1 cellular context compared by ENCODE assay signal in genomic region chr2:33475381-33476099, GRCh38.
TF ChIP-seq lines count a peak whose summit lies in the region.

No MANE protein-coding gene starts in this region.

TF ChIP-seq in GM12878, 131 proteins besides CTCF, POLR2A, EP300 and RAD21 (continued from another document and continues in another):
- TF ChIP-seq GATAD2B (conservative IDR thresholded peaks at IDR 0.05; ENCODE audit: low read depth), result no peak
- TF ChIP-seq FOXM1 (IDR thresholded peaks at IDR 0.05; ENCODE audit: low read depth, low read length), result peak; percentile 50; the same call in 1 of the 2 replicates
- TF ChIP-seq, protein P1, sequence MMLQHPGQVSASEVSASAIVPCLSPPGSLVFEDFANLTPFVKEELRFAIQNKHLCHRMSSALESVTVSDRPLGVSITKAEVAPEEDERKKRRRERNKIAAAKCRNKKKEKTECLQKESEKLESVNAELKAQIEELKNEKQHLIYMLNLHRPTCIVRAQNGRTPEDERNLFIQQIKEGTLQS (IDR thresholded peaks at IDR 0.05; ENCODE audit: borderline replicate concordance, extremely low read depth, low read depth, low read length), result no peak
- TF ChIP-seq MAX (IDR thresholded peaks at IDR 0.05; ENCODE audit: low read depth, low read length), result peak; percentile 70
- TF ChIP-seq ZSCAN29 (IDR thresholded peaks at IDR 0.05), result no peak
- no peak for TF ChIP-seq ZZZ3 (IDR thresholded peaks at IDR 0.05; ENCODE audit: control insufficient read depth, insufficient read length, low read depth)
- TF ChIP-seq CHD4 (IDR thresholded peaks at IDR 0.05), result no peak
- TF ChIP-seq PBX3 (IDR thresholded peaks at IDR 0.05; ENCODE audit: insufficient replicate concordance, low read depth, low read length), result peak; percentile 7
- TF ChIP-seq SIN3A (IDR thresholded peaks at IDR 0.05; ENCODE audit: low read depth, low read length), result peak; percentile 90
- no peak for TF ChIP-seq EGR1 (IDR thresholded peaks at IDR 0.05; ENCODE audit: borderline replicate concordance in 1 of 2, low read depth in 2 of 2, low read length in 2 of 2)
- TF ChIP-seq, protein P2, sequence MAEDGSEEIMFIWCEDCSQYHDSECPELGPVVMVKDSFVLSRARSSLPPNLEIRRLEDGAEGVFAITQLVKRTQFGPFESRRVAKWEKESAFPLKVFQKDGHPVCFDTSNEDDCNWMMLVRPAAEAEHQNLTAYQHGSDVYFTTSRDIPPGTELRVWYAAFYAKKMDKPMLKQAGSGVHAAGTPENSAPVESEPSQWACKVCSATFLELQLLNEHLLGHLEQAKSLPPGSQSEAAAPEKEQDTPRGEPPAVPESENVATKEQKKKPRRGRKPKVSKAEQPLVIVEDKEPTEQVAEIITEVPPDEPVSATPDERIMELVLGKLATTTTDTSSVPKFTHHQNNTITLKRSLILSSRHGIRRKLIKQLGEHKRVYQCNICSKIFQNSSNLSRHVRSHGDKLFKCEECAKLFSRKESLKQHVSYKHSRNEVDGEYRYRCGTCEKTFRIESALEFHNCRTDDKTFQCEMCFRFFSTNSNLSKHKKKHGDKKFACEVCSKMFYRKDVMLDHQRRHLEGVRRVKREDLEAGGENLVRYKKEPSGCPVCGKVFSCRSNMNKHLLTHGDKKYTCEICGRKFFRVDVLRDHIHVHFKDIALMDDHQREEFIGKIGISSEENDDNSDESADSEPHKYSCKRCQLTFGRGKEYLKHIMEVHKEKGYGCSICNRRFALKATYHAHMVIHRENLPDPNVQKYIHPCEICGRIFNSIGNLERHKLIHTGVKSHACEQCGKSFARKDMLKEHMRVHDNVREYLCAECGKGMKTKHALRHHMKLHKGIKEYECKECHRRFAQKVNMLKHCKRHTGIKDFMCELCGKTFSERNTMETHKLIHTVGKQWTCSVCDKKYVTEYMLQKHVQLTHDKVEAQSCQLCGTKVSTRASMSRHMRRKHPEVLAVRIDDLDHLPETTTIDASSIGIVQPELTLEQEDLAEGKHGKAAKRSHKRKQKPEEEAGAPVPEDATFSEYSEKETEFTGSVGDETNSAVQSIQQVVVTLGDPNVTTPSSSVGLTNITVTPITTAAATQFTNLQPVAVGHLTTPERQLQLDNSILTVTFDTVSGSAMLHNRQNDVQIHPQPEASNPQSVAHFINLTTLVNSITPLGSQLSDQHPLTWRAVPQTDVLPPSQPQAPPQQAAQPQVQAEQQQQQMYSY (CRISPR knock-in tag; IDR thresholded peaks at IDR 0.05), result no peak
- no peak for TF ChIP-seq HDAC2 (IDR thresholded peaks at IDR 0.05)
- TF ChIP-seq HCFC1 (IDR thresholded peaks at IDR 0.05; ENCODE audit: low read length), result no peak
- peak; percentile 62 for TF ChIP-seq MEF2B (IDR thresholded peaks at IDR 0.05; ENCODE audit: partially characterized antibody, poor library complexity, severe bottlenecking)
- no peak for TF ChIP-seq FOXK2 (IDR thresholded peaks at IDR 0.05)
- TF ChIP-seq NFXL1 (IDR thresholded peaks at IDR 0.05; ENCODE audit: borderline replicate concordance), result no peak
- no peak for TF ChIP-seq PML (IDR thresholded peaks at IDR 0.05; ENCODE audit: low read length)
- no peak for TF ChIP-seq IKZF2 (IDR thresholded peaks at IDR 0.05)
- no peak for TF ChIP-seq PAX8 (IDR thresholded peaks at IDR 0.05)
- 0 out of 2 replicates have a peak, but pooled peaks have one; percentile 34 for TF ChIP-seq TBL1XR1 (IDR thresholded peaks at IDR 0.05; ENCODE audit: low read depth, low read length)
- TF ChIP-seq, protein P3, sequence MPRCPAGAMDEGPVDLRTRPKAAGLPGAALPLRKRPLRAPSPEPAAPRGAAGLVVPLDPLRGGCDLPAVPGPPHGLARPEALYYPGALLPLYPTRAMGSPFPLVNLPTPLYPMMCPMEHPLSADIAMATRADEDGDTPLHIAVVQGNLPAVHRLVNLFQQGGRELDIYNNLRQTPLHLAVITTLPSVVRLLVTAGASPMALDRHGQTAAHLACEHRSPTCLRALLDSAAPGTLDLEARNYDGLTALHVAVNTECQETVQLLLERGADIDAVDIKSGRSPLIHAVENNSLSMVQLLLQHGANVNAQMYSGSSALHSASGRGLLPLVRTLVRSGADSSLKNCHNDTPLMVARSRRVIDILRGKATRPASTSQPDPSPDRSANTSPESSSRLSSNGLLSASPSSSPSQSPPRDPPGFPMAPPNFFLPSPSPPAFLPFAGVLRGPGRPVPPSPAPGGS (IDR thresholded peaks at IDR 0.05; ENCODE audit: borderline replicate concordance, insufficient read depth, low read depth, low read length, poor library complexity, severe bottlenecking), result peak; percentile 6
- no peak for TF ChIP-seq JUND (IDR thresholded peaks at IDR 0.05; ENCODE audit: low read depth, low read length)
- peak; percentile 41 for TF ChIP-seq ATF2 (IDR thresholded peaks at IDR 0.05; ENCODE audit: low read length)
- peak; percentile 36; the same call in 1 of the 2 replicates for TF ChIP-seq POLR2AphosphoS2 (IDR thresholded peaks at IDR 0.05; ENCODE audit: low read depth, low read length)
- TF ChIP-seq SMAD1 (IDR thresholded peaks at IDR 0.05; ENCODE audit: low read depth, partially characterized antibody), result no peak
- TF ChIP-seq, protein P4, sequence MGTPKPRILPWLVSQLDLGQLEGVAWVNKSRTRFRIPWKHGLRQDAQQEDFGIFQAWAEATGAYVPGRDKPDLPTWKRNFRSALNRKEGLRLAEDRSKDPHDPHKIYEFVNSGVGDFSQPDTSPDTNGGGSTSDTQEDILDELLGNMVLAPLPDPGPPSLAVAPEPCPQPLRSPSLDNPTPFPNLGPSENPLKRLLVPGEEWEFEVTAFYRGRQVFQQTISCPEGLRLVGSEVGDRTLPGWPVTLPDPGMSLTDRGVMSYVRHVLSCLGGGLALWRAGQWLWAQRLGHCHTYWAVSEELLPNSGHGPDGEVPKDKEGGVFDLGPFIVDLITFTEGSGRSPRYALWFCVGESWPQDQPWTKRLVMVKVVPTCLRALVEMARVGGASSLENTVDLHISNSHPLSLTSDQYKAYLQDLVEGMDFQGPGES (IDR thresholded peaks at IDR 0.05), result no peak
- TF ChIP-seq ZNF207 (IDR thresholded peaks at IDR 0.05; ENCODE audit: borderline replicate concordance), result no peak
- peak; percentile 45 for TF ChIP-seq JUNB (IDR thresholded peaks at IDR 0.05)
- TF ChIP-seq IRF4 (IDR thresholded peaks at IDR 0.05; ENCODE audit: low read depth, low read length), result peak; percentile 37; the same call in 1 of the 2 replicates
- TF ChIP-seq ZNF384 (IDR thresholded peaks at IDR 0.05; ENCODE audit: borderline replicate concordance, low read depth, low read length), result no peak
- peak; percentile 29; the same call in 1 of the 2 replicates for TF ChIP-seq BMI1 (IDR thresholded peaks at IDR 0.05; ENCODE audit: borderline replicate concordance)
- peak; percentile 92 for TF ChIP-seq CBX5 (IDR thresholded peaks at IDR 0.05; ENCODE audit: low read depth)
- TF ChIP-seq SRF (IDR thresholded peaks at IDR 0.05; ENCODE audit: low read depth in 2 of 2, low read length in 2 of 2), result no peak
- TF ChIP-seq MYC (IDR thresholded peaks at IDR 0.05; ENCODE audit: insufficient read depth, insufficient read length, insufficient replicate concordance, low read length, severe bottlenecking), result no peak
- peak; percentile 59; the same call in 1 of the 2 replicates for TF ChIP-seq SMAD5 (IDR thresholded peaks at IDR 0.05; ENCODE audit: low read depth)
- TF ChIP-seq ESRRA (IDR thresholded peaks at IDR 0.05; ENCODE audit: low read length), result 0 out of 2 replicates have a peak, but pooled peaks have one; percentile 40
- TF ChIP-seq NR2F1 (conservative IDR thresholded peaks at IDR 0.05), result no peak
- TF ChIP-seq, protein P5, sequence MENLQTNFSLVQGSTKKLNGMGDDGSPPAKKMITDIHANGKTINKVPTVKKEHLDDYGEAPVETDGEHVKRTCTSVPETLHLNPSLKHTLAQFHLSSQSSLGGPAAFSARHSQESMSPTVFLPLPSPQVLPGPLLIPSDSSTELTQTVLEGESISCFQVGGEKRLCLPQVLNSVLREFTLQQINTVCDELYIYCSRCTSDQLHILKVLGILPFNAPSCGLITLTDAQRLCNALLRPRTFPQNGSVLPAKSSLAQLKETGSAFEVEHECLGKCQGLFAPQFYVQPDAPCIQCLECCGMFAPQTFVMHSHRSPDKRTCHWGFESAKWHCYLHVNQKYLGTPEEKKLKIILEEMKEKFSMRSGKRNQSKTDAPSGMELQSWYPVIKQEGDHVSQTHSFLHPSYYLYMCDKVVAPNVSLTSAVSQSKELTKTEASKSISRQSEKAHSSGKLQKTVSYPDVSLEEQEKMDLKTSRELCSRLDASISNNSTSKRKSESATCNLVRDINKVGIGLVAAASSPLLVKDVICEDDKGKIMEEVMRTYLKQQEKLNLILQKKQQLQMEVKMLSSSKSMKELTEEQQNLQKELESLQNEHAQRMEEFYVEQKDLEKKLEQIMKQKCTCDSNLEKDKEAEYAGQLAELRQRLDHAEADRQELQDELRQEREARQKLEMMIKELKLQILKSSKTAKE (IDR thresholded peaks at IDR 0.05; ENCODE audit: low read depth, poor library complexity, severe bottlenecking), result peak; percentile 37
- TF ChIP-seq GABPA (IDR thresholded peaks at IDR 0.05; ENCODE audit: low read depth), result no peak
- no peak for TF ChIP-seq KLF5 (IDR thresholded peaks at IDR 0.05; ENCODE audit: partially characterized antibody)
- TF ChIP-seq, protein P6, sequence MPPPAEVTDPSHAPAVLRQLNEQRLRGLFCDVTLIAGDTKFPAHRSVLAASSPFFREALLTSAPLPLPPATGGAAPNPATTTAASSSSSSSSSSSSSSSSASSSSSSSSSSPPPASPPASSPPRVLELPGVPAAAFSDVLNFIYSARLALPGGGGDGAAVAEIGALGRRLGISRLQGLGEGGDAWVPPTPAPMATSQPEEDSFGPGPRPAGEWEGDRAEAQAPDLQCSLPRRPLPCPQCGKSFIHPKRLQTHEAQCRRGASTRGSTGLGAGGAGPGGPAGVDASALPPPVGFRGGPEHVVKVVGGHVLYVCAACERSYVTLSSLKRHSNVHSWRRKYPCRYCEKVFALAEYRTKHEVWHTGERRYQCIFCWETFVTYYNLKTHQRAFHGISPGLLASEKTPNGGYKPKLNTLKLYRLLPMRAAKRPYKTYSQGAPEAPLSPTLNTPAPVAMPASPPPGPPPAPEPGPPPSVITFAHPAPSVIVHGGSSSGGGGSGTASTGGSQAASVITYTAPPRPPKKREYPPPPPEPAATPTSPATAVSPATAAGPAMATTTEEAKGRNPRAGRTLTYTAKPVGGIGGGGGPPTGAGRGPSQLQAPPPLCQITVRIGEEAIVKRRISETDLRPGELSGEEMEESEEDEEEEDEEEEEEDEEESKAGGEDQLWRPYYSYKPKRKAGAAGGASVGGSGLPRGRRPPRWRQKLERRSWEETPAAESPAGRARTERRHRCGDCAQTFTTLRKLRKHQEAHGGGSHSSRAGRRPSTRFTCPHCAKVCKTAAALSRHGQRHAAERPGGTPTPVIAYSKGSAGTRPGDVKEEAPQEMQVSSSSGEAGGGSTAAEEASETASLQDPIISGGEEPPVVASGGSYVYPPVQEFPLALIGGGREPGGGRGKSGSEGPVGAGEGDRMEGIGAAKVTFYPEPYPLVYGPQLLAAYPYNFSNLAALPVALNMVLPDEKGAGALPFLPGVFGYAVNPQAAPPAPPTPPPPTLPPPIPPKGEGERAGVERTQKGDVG (CRISPR knock-in tag; IDR thresholded peaks at IDR 0.05), result no peak
- TF ChIP-seq E2F8 (IDR thresholded peaks at IDR 0.05; ENCODE audit: low read depth, partially characterized antibody), result no peak
- TF ChIP-seq MLLT1 (IDR thresholded peaks at IDR 0.05), result no peak; the same call in 1 of the 2 replicates
- no peak for TF ChIP-seq SPI1 (IDR thresholded peaks at IDR 0.05; ENCODE audit: borderline replicate concordance, insufficient read depth, low read depth, low read length)
